ENCODE assay signal across 8 cellular contexts in the genomic region with DNA sequence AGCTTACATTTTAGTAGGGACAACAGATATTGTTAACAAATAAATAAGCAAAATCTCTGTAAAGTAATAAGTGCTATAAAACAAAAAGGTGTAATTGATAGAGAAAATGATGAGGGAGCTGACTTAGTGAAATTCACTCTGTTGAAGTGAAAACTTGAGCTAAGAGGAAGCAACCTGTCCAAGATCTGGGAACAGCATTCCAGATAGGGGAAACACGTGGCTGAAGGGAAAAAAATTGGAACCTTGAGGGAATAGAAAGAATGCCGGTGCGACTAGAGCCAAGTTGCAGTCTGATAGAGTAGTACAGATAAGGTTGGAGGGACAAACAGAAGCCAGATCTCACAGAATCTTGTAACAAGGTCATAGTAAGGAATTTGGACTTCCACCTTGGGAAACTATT. TPM values are rescaled to one million over a fixed set of nuclear protein-coding genes. Genes with fewer than 3 reads are reported as not detected.
DNase-seq lines count a peak whose midpoint lies in the region; ATAC-seq and TF ChIP-seq lines count a peak whose summit lies in the region.

No MANE protein-coding gene starts in this region.

- no peak for DNase-seq in GM12864 (ENCODE audit: low read depth)
- DNase-seq in RPMI7951 (ENCODE audit: low read depth) = peak; percentile 2
- DNase-seq in fibroblast of lung (ENCODE audit: low read depth in 2 of 2) = peak in 1 of 2 donors; percentile 33
- no peak for DNase-seq in psoas muscle
- DNase-seq in stimulated activated CD8-positive, alpha-beta memory T cell treated with anti-CD3 and anti-CD28 coated beads, Interleukin-4, amount 100 ng/mL, for 48 hours = no peak

- peaks cover 4% of the 10 kb centered on the region for H3K36me3 ChIP-seq in fibroblast of lung (ENCODE audit: control insufficient read depth, insufficient read depth, low read length)
- H3K36me3 ChIP-seq in psoas muscle (ENCODE audit: insufficient read depth in 1 of 2, low read depth in 1 of 2) = peaks cover 0 to 32% of the 10 kb centered on the region in 2 donors

- no peak for TF ChIP-seq CTCF in GM12864 (IDR thresholded peaks at IDR 0.05; ENCODE audit: low read depth, low read length, missing control alignments)
- TF ChIP-seq CTCF in fibroblast of lung (conservative IDR thresholded peaks at IDR 0.05 in 1 of 2, IDR thresholded peaks at IDR 0.05 in 1 of 2; ENCODE audit: low read depth in 1 of 2, low read length in 2 of 2) = no peak
- no peak for TF ChIP-seq CTCF in psoas muscle (IDR thresholded peaks at IDR 0.05)

- H3K4me2 ChIP-seq in fibroblast of lung (ENCODE audit: extremely low read depth, insufficient read depth, low read length) = peak overlapping the region; percentile 39

- peak overlapping the region; percentile 60 for H2AFZ ChIP-seq in fibroblast of lung (ENCODE audit: low read length)

- WGBS in psoas muscle, 3 donors = 1 to 7% (median 1%) methylated on average over 3 of the region's 3 CpGs

- H3K9me3 ChIP-seq in fibroblast of lung (ENCODE audit: control insufficient read depth, insufficient read depth, low read depth, low read length) (no peaks in the 10 kb centered on the region), psoas muscle (no peaks in the 10 kb centered on the region)

- ATAC-seq in psoas muscle = no peak
- no peak for ATAC-seq in HG03457 (IDR thresholded peaks at IDR 0.05; ENCODE audit: unreplicated experiment)
- ATAC-seq in HG03039 (IDR thresholded peaks at IDR 0.05; ENCODE audit: unreplicated experiment) = no peak
- no peak for ATAC-seq in GM18858 (IDR thresholded peaks at IDR 0.05; ENCODE audit: unreplicated experiment)

- H3K27ac ChIP-seq in fibroblast of lung (ENCODE audit: insufficient read depth, low read length) (no peak overlapping the region), psoas muscle (peak overlapping the region; percentile 94)

- no peak overlapping the region for H3K9ac ChIP-seq in fibroblast of lung (ENCODE audit: insufficient read depth, low read length)

- H3K4me3 ChIP-seq in GM12864 (ENCODE audit: low read depth, low read length) = peak overlapping the region; percentile 95; the same call in 1 of the 2 replicates
- H3K4me3 ChIP-seq in fibroblast of lung (replicated peaks in 1 of 4; ENCODE audit: control extremely low read depth in 1 of 4, insufficient read depth in 1 of 4, low read depth in 3 of 4, low read length in 4 of 4) = peak overlapping the region; percentile 65 to 97 (median 68)
- H3K4me3 ChIP-seq in psoas muscle = peak overlapping the region; percentile 95

- no peaks in the 10 kb centered on the region for H4K20me1 ChIP-seq in fibroblast of lung (ENCODE audit: control insufficient read depth, extremely low read depth, insufficient read depth, low read length)

- intact Hi-C loops in psoas muscle (cut with DNase I) = loop anchor here in 1 of 2 donors (10.0 kb wide), 1 partner anchor 171 kb away; no protein-coding TSS in a partner anchor

- H3K4me1 ChIP-seq in fibroblast of lung (ENCODE audit: control insufficient read depth, extremely low read depth, insufficient read depth, low read length) (peaks cover 5% of the 10 kb centered on the region), psoas muscle (peaks cover 22% of the 10 kb centered on the region)

- peaks cover 27% of the 10 kb centered on the region for H3K79me2 ChIP-seq in fibroblast of lung (ENCODE audit: control insufficient read depth, insufficient read depth, low read length)

- no peaks in the 10 kb centered on the region for H3K27me3 ChIP-seq in fibroblast of lung (ENCODE audit: control insufficient read depth, insufficient read depth, low read length)
- peaks cover 0 to 26% (median 0%) of the 10 kb centered on the region in 3 donors for H3K27me3 ChIP-seq in psoas muscle (ENCODE audit: insufficient read depth in 3 of 3, low read length in 2 of 3)

RNA-seq across cellular contexts. Expression of a gene that starts 0.6 kb away (rescaled TPM):
- 21.9 and 24.0 TPM in 2 replicates for total RNA-seq in RPMI7951 (2014; rRNA removed; shearing (Covaris generic))
- total RNA-seq in fibroblast of lung = 18.7 and 20.6 TPM in 2 replicates
- polyA plus RNA-seq in fibroblast of lung = 20.4 and 22.3 TPM in 2 replicates
- polyA plus RNA-seq in fibroblast of lung (2012) = 11.8 and 13.6 TPM in 2 replicates
- polyA minus RNA-seq in fibroblast of lung (ENCODE audit: low replicate concordance) = 0.59 and 11.2 TPM in 2 replicates
- 10 to 100 TPM; 13.4 to 17.7 (median 16.3) TPM for total RNA-seq in psoas muscle
- polyA plus RNA-seq in psoas muscle = 10 to 100 TPM in 2 of 3 donors, 1 to 10 TPM in 1; 9.2 to 20.1 (median 13.1) TPM

RNA-seq across cellular contexts. Expression of a gene that starts 34.6 kb away (rescaled TPM):
- total RNA-seq in RPMI7951 (2014; rRNA removed; shearing (Covaris generic)) = 3.5 and 5.0 TPM in 2 replicates
- total RNA-seq in fibroblast of lung = 16.7 and 21.5 TPM in 2 replicates
- 19.1 and 20.4 TPM in 2 replicates for polyA plus RNA-seq in fibroblast of lung
- 16.4 and 18.9 TPM in 2 replicates for polyA plus RNA-seq in fibroblast of lung (2012)
- polyA minus RNA-seq in fibroblast of lung (ENCODE audit: low replicate concordance) = 25.3 and 38.5 TPM in 2 replicates
- total RNA-seq in psoas muscle = 10 to 100 TPM; 30.3 to 43.1 (median 36.6) TPM
- polyA plus RNA-seq in psoas muscle = 10 to 100 TPM in 1 of 3 donors, 1 to 10 TPM in 2; 5.1 to 19.8 (median 5.2) TPM
